In genomic region chr13:113490496-113491417, GRCh38 we compare ENCODE assay signal across 8 cellular contexts. TPM values are rescaled to one million over a fixed set of nuclear protein-coding genes. Genes with fewer than 3 reads are reported as not detected.
DNase-seq lines count a peak whose midpoint lies in the region; ATAC-seq and TF ChIP-seq lines count a peak whose summit lies in the region.

DCUN1D2 (minus strand) TSS chr13:113490711; CDS start chr13:113490669, 42 bp downstream.

- peak within 1 kb of the TSS; percentile 82 for H3K4me3 ChIP-seq in choroid plexus epithelial cell (ENCODE audit: low read depth, low read length)

- TF ChIP-seq CTCF in choroid plexus epithelial cell (conservative IDR thresholded peaks at IDR 0.05; ENCODE audit: low read depth, low read length): no peak

- ATAC-seq in GM18870 (IDR thresholded peaks at IDR 0.05; ENCODE audit: unreplicated experiment) (peak; percentile 54), HG03108 (IDR thresholded peaks at IDR 0.05; ENCODE audit: unreplicated experiment) (peak; percentile 81), left colon (peak; percentile 81)

- intact Hi-C loops in left colon (cut with DNase I, micrococcal nuclease): no loop called here

- peak; percentile 99 for DNase-seq in AG08396 (ENCODE audit: low spot score)
- DNase-seq in NCI-H345 (lab: John Stamatoyannopoulos, UW): peak; percentile 89
- DNase-seq in activated CD4-positive, alpha-beta T cell treated with anti-CD3 and anti-CD28 coated beads for 1 hour: peak; percentile 52
- peak; percentile 98 for DNase-seq in choroid plexus epithelial cell (ENCODE audit: low read depth)
- DNase-seq in left colon: peak; percentile 90 to 94
- DNase-seq in stimulated activated CD4-positive, alpha-beta T cell treated with anti-CD3 and anti-CD28 coated beads, Interleukin-1b, Interleukin-23, amount 100 ng/mL, for 4 hours (ENCODE audit: low read depth in 2 of 2): peak; percentile 39 to 74

RNA-seq across cellular contexts. Expression of gene DCUN1D2, which starts in this region (rescaled TPM):
- 10 to 100 TPM; 18.2 to 22.7 TPM for total RNA-seq in left colon

Comparison
In these comparisons a context has a peak if more than half of its experiments do, and no peak if none do; other contexts are left out.
1. Peak in every context shown above with its lines: DNase-seq, ATAC-seq and H3K4me3 ChIP-seq.